In the genomic region with DNA sequence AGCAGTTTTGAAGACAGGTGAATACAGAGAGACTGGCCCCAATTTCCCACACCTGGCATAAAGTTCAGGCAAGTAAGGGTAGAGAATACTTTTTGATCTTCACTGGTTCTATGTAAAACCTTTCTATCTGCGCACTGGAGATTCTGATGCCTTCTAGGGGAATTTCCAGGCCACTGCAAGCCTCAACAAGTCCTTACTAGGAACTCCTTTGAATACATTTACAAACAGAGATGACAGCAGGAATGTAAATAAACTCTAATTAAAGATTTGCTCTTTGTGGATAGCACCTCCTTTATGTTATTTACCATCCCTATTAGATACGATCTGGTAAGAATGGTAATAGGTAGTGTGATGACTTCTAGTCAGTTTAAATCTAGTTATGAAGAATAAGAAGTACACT, we compare ENCODE assay signal across 14 cellular contexts.
DNase-seq lines count a peak whose midpoint lies in the region; ATAC-seq, FAIRE-seq and TF ChIP-seq lines count a peak whose summit lies in the region.
"Had no signal": no experiment of that assay in that cellular context is flagged by ENCODE, and none has a peak within 500 bp of the region (broad histone marks: within the 10 kb centered on the region; RNA-seq: fewer than 3 reads in every experiment).

No MANE protein-coding gene starts in this region.

- H3K27me3 Mint-ChIP-seq in T-cell, result peaks cover 5 to 7% of the 10 kb centered on the region in 2 donors

- TF ChIP-seq EP300 in GM12878 (IDR thresholded peaks at IDR 0.05; ENCODE audit: borderline replicate concordance in 1 of 2, control insufficient read depth in 1 of 2, low read depth in 2 of 2, low read length in 2 of 2), result no peak

- POLR2A ChIA-PET in GM12878 (lab: Charles Lee), result no interaction called here
- POLR2A ChIA-PET in T-cell (lab: Charles Lee), result no interaction called here

- H2BK120ac ChIP-seq in mesendoderm (ENCODE audit: low read depth, low read length), result no peak overlapping the region

- H3K79me1 ChIP-seq in mesendoderm (ENCODE audit: low read length), result no peaks in the 10 kb centered on the region

- peaks cover 0 to 3% (median 3%) of the 10 kb centered on the region in 3 donors for H3K9me3 Mint-ChIP-seq in T-cell

- H3K27me3 ChIP-seq in Karpas-422 (ENCODE audit: low read length), result no peaks in the 10 kb centered on the region
- no peaks in the 10 kb centered on the region for H3K27me3 ChIP-seq in GM12878 (replicated peaks in 1 of 2; ENCODE audit: control insufficient read depth in 2 of 2, insufficient read depth in 2 of 2, low read length in 1 of 2)
- H3K27me3 ChIP-seq in mesendoderm (ENCODE audit: insufficient read depth, low read length, poor library complexity), result no peaks in the 10 kb centered on the region
- H3K27me3 ChIP-seq: cardiac muscle cell, tibial artery had no signal

- H3K36me3 Mint-ChIP-seq in T-cell, result peaks cover 3% of the 10 kb centered on the region

- WGBS in GM12878 (ENCODE audit: insufficient coverage, insufficient replicate concordance, low lambda C conversion rate, missing lambda C conversion rate), result 10% methylated on average over 2 of the region's 2 CpGs
- no CpG with 5 or more reads among the region's 2 CpGs for WGBS in mesendoderm (ENCODE audit: extremely low coverage, insufficient coverage, low lambda C conversion rate)

- H4K5ac ChIP-seq in mesendoderm (ENCODE audit: low read length), result no peak overlapping the region

- H3K23ac ChIP-seq in mesendoderm (ENCODE audit: low read length), result no peak overlapping the region

- intact Hi-C loops in GM12878 (cut with micrococcal nuclease; ENCODE audit: unreplicated experiment), result no loop called here

- no peak overlapping the region for H4K8ac ChIP-seq in mesendoderm (ENCODE audit: low read depth, low read length)

- H3K27ac Mint-ChIP-seq in T-cell, result no peak overlapping the region
- H3K27ac Mint-ChIP-seq: naive thymus-derived CD4-positive, alpha-beta T cell had no signal

- H2AFZ ChIP-seq in Karpas-422 (ENCODE audit: low read length) (no peak overlapping the region), GM12878 (ENCODE audit: control insufficient read depth, low read depth, low read length) (no peak overlapping the region)

- H3K4me3 ChIP-seq in GM12864 (ENCODE audit: low read depth, low read length), result no peak overlapping the region
- no peak overlapping the region for H3K4me3 ChIP-seq in Karpas-422 (ENCODE audit: low read length)
- H3K4me3 ChIP-seq in GM12878, result no peak overlapping the region
- H3K4me3 ChIP-seq in mesendoderm (ENCODE audit: low read length), result no peak overlapping the region
- H3K4me3 ChIP-seq: cardiac muscle cell, skin epidermis, tibial artery had no signal

- H3K4me2 ChIP-seq in Karpas-422 (ENCODE audit: low read depth, low read length, poor library complexity, severe bottlenecking), result no peak overlapping the region
- H3K4me2 ChIP-seq in GM12878 (ENCODE audit: control insufficient read depth, insufficient read depth), result no peak overlapping the region
- no peak overlapping the region for H3K4me2 ChIP-seq in mesendoderm (ENCODE audit: low read length)

- RAD21 ChIA-PET in GM12878 (lab: Charles Lee; ENCODE audit: unreplicated experiment), result no interaction called here

- TF ChIP-seq POLR2A in GM12878 (IDR thresholded peaks at IDR 0.05; ENCODE audit: low read depth, low read length), result no peak
- TF ChIP-seq POLR2A in erythroblast (IDR thresholded peaks at IDR 0.05; ENCODE audit: low read length), result no peak

- H3K56ac ChIP-seq in mesendoderm (ENCODE audit: low read length), result no peak overlapping the region

- DNase-seq in GM12864 (ENCODE audit: low read depth) (no peak), Karpas-422 (peak; percentile 48), GM12878 (ENCODE audit: low read depth, low spot score) (no peak), mesendoderm (peak; percentile 47), erythroblast (lab: John Stamatoyannopoulos, UW) (no peak), T-cell (no peak), GDM1 (lab: John Stamatoyannopoulos, UW) (no peak)
- DNase-seq: activated CD4-positive, alpha-beta T cell treated with anti-CD3 and anti-CD28 coated beads for 4 hours; naive thymus-derived CD4-positive, alpha-beta T cell; NCI-H524 treated with DMSO at 0.1 percent for 48 hours; tibial artery had no signal

- H3K4ac ChIP-seq in mesendoderm (ENCODE audit: low read depth, low read length), result no peak overlapping the region

- H3K9ac ChIP-seq in Karpas-422 (ENCODE audit: low read length) (no peak overlapping the region), GM12878 (ENCODE audit: control insufficient read depth, insufficient read depth, low read length) (no peak overlapping the region), mesendoderm (ENCODE audit: low read length) (no peak overlapping the region)

- H3K18ac ChIP-seq in mesendoderm (ENCODE audit: low read length), result no peak overlapping the region

- CTCF ChIA-PET in GM12878 (lab: Yijun Ruan, JAX) (no interaction called here), T-cell (lab: Charles Lee) (no interaction called here)

- FAIRE-seq in GM12878 (lab: Jason Lieb, UNC), result no peak

- peaks cover 5% of the 10 kb centered on the region; the same call in 1 of the 2 replicates for H3K9me3 ChIP-seq in Karpas-422 (ENCODE audit: low read length)
- H3K9me3 ChIP-seq in GM12878 (replicated peaks; ENCODE audit: control insufficient read depth, insufficient read depth, low read length), result no peaks in the 10 kb centered on the region; the same call in 2 of the 3 replicates
- H3K9me3 ChIP-seq: tibial artery had no signal

- no peak overlapping the region for H2AK5ac ChIP-seq in mesendoderm (ENCODE audit: low read length)

- no TSS peak for BruUV-seq in GM12878 (replicated peaks; lab: Mats Ljungman, UMichigan)

- H3K9me2 ChIP-seq in Karpas-422 (replicated peaks; ENCODE audit: insufficient read depth, low read length), result no peaks in the 10 kb centered on the region

- in situ Hi-C loops in GM12878 (cut with MboI), result no loop called here

- H3K79me2 ChIP-seq in Karpas-422 (ENCODE audit: low read length) (no peaks in the 10 kb centered on the region), GM12878 (ENCODE audit: control insufficient read depth, insufficient read depth, low read length) (no peaks in the 10 kb centered on the region), mesendoderm (ENCODE audit: control insufficient read depth, insufficient read depth, low read length) (no peaks in the 10 kb centered on the region)

- H2BK15ac ChIP-seq in mesendoderm (replicated peaks; ENCODE audit: low read depth), result no peak overlapping the region

- TF ChIP-seq RAD21 in GM12878 (IDR thresholded peaks at IDR 0.05; ENCODE audit: insufficient read depth, low read depth, low read length), result peak; percentile 34; the same call in 1 of the 2 replicates

- H4K20me1 ChIP-seq in Karpas-422 (ENCODE audit: insufficient read depth, low read depth, low read length) (no peaks in the 10 kb centered on the region), GM12878 (ENCODE audit: control insufficient read depth, insufficient read depth) (no peaks in the 10 kb centered on the region)

- peak overlapping the region; percentile 14 for H2BK5ac ChIP-seq in mesendoderm (ENCODE audit: low read length)

- TF ChIP-seq CTCF in GM12864 (IDR thresholded peaks at IDR 0.05; ENCODE audit: low read depth, low read length, missing control alignments) (peak; percentile 17), GM12878 (IDR thresholded peaks at IDR 0.05 in 2 of 3, conservative IDR thresholded peaks at IDR 0.05 in 1 of 3; ENCODE audit: control insufficient read depth in 2 of 3, extremely low read depth in 1 of 3, insufficient read depth in 1 of 3, low read depth in 3 of 3, low read length in 3 of 3) (peak in 2 of 3 experiments; percentile 10 to 19; a peak in 1 of 6 replicates)

- SMC1A ChIA-PET in GM12878 (lab: Charles Lee; ENCODE audit: uncharacterized antibody, unreplicated experiment), result interaction anchor here (1.8 kb wide), 1 partner anchor 11 kb away, joined by 3 read pairs; no protein-coding TSS in a partner anchor

- H3K4me1 ChIP-seq in Karpas-422 (ENCODE audit: low read length) (peaks cover 32% of the 10 kb centered on the region), GM12878 (ENCODE audit: control insufficient read depth, insufficient read depth, low read length) (no peaks in the 10 kb centered on the region), mesendoderm (ENCODE audit: control insufficient read depth, low read depth, low read length) (no peaks in the 10 kb centered on the region)

- no peaks in the 10 kb centered on the region for H3K4me1 Mint-ChIP-seq in T-cell
- H3K4me1 Mint-ChIP-seq: naive thymus-derived CD4-positive, alpha-beta T cell had no signal

- H3K4me3 Mint-ChIP-seq in T-cell, result no peak overlapping the region
- H3K4me3 Mint-ChIP-seq: naive thymus-derived CD4-positive, alpha-beta T cell had no signal

- H3K27ac ChIP-seq in Karpas-422 (ENCODE audit: low read length) (no peak overlapping the region), GM12878 (ENCODE audit: control insufficient read depth, insufficient read depth) (no peak overlapping the region), mesendoderm (ENCODE audit: low read depth, low read length) (no peak overlapping the region)
- H3K27ac ChIP-seq: cardiac muscle cell, epithelial cell of prostate, tibial artery had no signal

- ATAC-seq in GM12878, result peak; percentile 58
- ATAC-seq in T-cell (replicated peaks in 1 of 4), result no peak
- ATAC-seq: naive thymus-derived CD4-positive, alpha-beta T cell had no signal

- no peaks in the 10 kb centered on the region for H3K36me3 ChIP-seq in Karpas-422 (ENCODE audit: insufficient read depth, low read length)
- H3K36me3 ChIP-seq in GM12878 (ENCODE audit: control insufficient read depth in 2 of 2, insufficient read depth in 2 of 2, low read length in 1 of 2), result no peaks in the 10 kb centered on the region
- H3K36me3 ChIP-seq in mesendoderm (ENCODE audit: control insufficient read depth, insufficient read depth, low read length), result no peaks in the 10 kb centered on the region
- H3K36me3 ChIP-seq: cardiac muscle cell, tibial artery had no signal

TF ChIP-seq in GM12878, 131 proteins besides CTCF, POLR2A, EP300 and RAD21 (continues in another document):
- no peak for TF ChIP-seq KLF5 (IDR thresholded peaks at IDR 0.05; ENCODE audit: partially characterized antibody)

Comparison
In these comparisons a context has a peak if more than half of its experiments do, and no peak if none do; other contexts are left out.
1. DNase-seq: peak in Karpas-422 (single experiment) and mesendoderm (single experiment); none in GM12864 (single experiment), GM12878 (single experiment), erythroblast (0 of 2), T-cell (0 of 34) and GDM1 (single experiment).